Comparison of ENCODE assay signal across 11 cellular contexts in genomic region chr20:33789858-33790182, GRCh38. TPM values are rescaled to one million over a fixed set of nuclear protein-coding genes. Genes with fewer than 3 reads are reported as not detected.
DNase-seq lines count a peak whose midpoint lies in the region; ATAC-seq and TF ChIP-seq lines count a peak whose summit lies in the region.
"Had no signal": no experiment of that assay in that cellular context is flagged by ENCODE, and none has a peak within 500 bp of the region (broad histone marks: within the 10 kb centered on the region; RNA-seq: fewer than 3 reads in every experiment).

No MANE protein-coding gene starts in this region.

- no peak overlapping the region for H3K4me3 Mint-ChIP-seq in osteocyte (ENCODE audit: unreplicated experiment)
- no peak overlapping the region for H3K4me3 Mint-ChIP-seq in CD8-positive, alpha-beta T cell

- H3K36me3 ChIP-seq in right atrium auricular region: peaks cover 6% of the 10 kb centered on the region
- no peaks in the 10 kb centered on the region for H3K36me3 ChIP-seq in CD8-positive, alpha-beta T cell (ENCODE audit: insufficient read depth, low read length)

- POLR2A ChIA-PET in CD8-positive, alpha-beta T cell (lab: Charles Lee): no interaction called here

- DNase-seq in right atrium auricular region (ENCODE audit: low spot score) (no peak), left ventricle myocardium superior (no peak), osteocyte (ENCODE audit: extremely low spot score, unreplicated experiment) (no peak), C1 segment of cervical spinal cord (lab: John Stamatoyannopoulos, UW) (no peak)
- DNase-seq in CD8-positive, alpha-beta T cell: no peak
- DNase-seq: Karpas-422, NCI-H1436 had no signal

- H3K27ac Mint-ChIP-seq in osteocyte (ENCODE audit: unreplicated experiment): peak overlapping the region; percentile 84
- H3K27ac Mint-ChIP-seq in CD8-positive, alpha-beta T cell: no peak overlapping the region

- H3K9me3 Mint-ChIP-seq in osteocyte (ENCODE audit: unreplicated experiment): no peaks in the 10 kb centered on the region
- no peaks in the 10 kb centered on the region for H3K9me3 Mint-ChIP-seq in CD8-positive, alpha-beta T cell

- no peaks in the 10 kb centered on the region for H3K27me3 Mint-ChIP-seq in osteocyte (ENCODE audit: unreplicated experiment)
- H3K27me3 Mint-ChIP-seq in CD8-positive, alpha-beta T cell (ENCODE audit: low read depth): no peaks in the 10 kb centered on the region

- intact Hi-C loops in left ventricle myocardium superior (cut with micrococcal nuclease): no loop called here
- intact Hi-C loops in CD8-positive, alpha-beta T cell (cut with DNase I, micrococcal nuclease): loop anchor here in 1 of 2 experiments (5.0 kb wide), 1 partner anchor 337 kb away; no protein-coding TSS in a partner anchor

- CTCF ChIA-PET in CD8-positive, alpha-beta T cell (lab: Charles Lee): no interaction called here

- H3K4me1 ChIP-seq in right atrium auricular region: peaks cover 0 to 21% of the 10 kb centered on the region in 2 donors
- no peaks in the 10 kb centered on the region for H3K4me1 ChIP-seq in CD8-positive, alpha-beta T cell (ENCODE audit: insufficient read depth, low read length)

- TF ChIP-seq CTCF in right atrium auricular region (IDR thresholded peaks at IDR 0.05) (no peak), osteocyte (IDR thresholded peaks at IDR 0.05) (no peak)
- TF ChIP-seq CTCF in CD8-positive, alpha-beta T cell (IDR thresholded peaks at IDR 0.05): no peak

- ATAC-seq in left ventricle myocardium superior (no peak), esophagus mucosa (peak; percentile 1), HG02884 (IDR thresholded peaks at IDR 0.05; ENCODE audit: unreplicated experiment) (no peak), GM21367 (IDR thresholded peaks at IDR 0.05; ENCODE audit: unreplicated experiment) (no peak)
- no peak for ATAC-seq in CD8-positive, alpha-beta T cell

- H3K36me3 Mint-ChIP-seq in osteocyte (ENCODE audit: unreplicated experiment): no peaks in the 10 kb centered on the region
- peaks cover 15% of the 10 kb centered on the region for H3K36me3 Mint-ChIP-seq in CD8-positive, alpha-beta T cell

- H3K27ac ChIP-seq in right atrium auricular region: peak overlapping the region; percentile 55 to 61
- no peak overlapping the region for H3K27ac ChIP-seq in CD8-positive, alpha-beta T cell (ENCODE audit: low read depth, low read length)
- H3K27ac ChIP-seq: dorsolateral prefrontal cortex had no signal

- no peak overlapping the region for H3K4me3 ChIP-seq in right atrium auricular region
- no peak overlapping the region for H3K4me3 ChIP-seq in CD8-positive, alpha-beta T cell (ENCODE audit: low read depth, low read length)
- H3K4me3 ChIP-seq: dorsolateral prefrontal cortex had no signal

- H3K27me3 ChIP-seq in right atrium auricular region: no peaks in the 10 kb centered on the region
- no peaks in the 10 kb centered on the region for H3K27me3 ChIP-seq in CD8-positive, alpha-beta T cell (ENCODE audit: insufficient read depth, low read length)
- H3K27me3 ChIP-seq: dorsolateral prefrontal cortex had no signal

- no peaks in the 10 kb centered on the region for H3K9me3 ChIP-seq in right atrium auricular region
- H3K9me3 ChIP-seq in CD8-positive, alpha-beta T cell (ENCODE audit: low read length): no peaks in the 10 kb centered on the region

- peaks cover 14% of the 10 kb centered on the region for H3K4me1 Mint-ChIP-seq in osteocyte (ENCODE audit: unreplicated experiment)
- peaks cover 19% of the 10 kb centered on the region for H3K4me1 Mint-ChIP-seq in CD8-positive, alpha-beta T cell (ENCODE audit: low read depth)

RNA-seq across cellular contexts. Expression of gene CHMP4B, which starts 21.3 kb away (rescaled TPM):
- total RNA-seq in right atrium auricular region (10 to 100 TPM; 57.0 to 79.5 TPM), left ventricle myocardium superior (101 TPM), esophagus mucosa (77.8 TPM), osteocyte (87.5 and 92.5 TPM in 2 replicates)
- total RNA-seq in CD8-positive, alpha-beta T cell: 10 to 100 TPM; 55.5 to 56.1 TPM

RNA-seq across cellular contexts. Expression of gene ZNF341, which starts 58.0 kb away (rescaled TPM):
- 1 to 10 TPM; 1.0 to 1.8 TPM for total RNA-seq in right atrium auricular region
- total RNA-seq in left ventricle myocardium superior: 2.4 TPM
- total RNA-seq in esophagus mucosa: 1.6 TPM
- 2.6 and 3.4 TPM in 2 replicates for total RNA-seq in osteocyte
- total RNA-seq in CD8-positive, alpha-beta T cell: 1 to 10 TPM; 2.4 to 2.9 TPM
